Comparison of ENCODE assay signal across 8 cellular contexts in the genomic region with DNA sequence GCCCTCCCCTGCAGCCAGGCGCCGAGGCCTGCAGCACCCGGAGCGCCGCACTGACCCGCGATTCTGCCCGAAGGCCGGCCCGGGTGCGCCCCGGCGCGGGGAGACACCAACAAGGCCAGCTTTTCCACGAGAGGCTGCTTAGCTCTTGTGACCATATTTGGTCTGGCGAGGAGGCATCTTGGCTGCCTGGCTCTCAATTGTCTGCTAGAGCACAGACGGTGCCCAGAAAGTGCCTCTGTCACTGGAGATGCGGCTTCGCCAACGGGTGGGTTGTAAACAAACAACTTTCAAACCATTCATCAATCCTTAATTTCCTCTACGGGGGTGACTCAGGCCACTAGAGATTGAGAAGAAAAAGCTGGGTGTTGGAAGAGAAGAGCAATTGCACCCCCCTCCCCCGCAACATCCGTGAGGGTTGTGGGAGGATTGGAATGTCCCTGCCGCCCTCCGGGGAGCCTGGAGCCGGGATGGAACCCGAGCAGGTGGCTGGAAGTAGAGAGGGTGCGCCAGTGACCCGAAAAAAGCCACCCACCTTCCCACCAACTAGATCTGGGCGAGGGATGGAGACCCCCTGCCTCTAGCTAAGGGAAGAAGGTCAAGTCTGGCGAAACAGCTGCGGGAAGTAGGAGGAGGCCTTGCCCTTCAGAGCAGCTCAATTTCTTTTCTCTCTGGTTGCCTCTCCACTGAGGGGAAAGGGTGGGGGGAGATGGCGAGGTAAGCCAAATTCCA. TPM values are rescaled to one million over a fixed set of nuclear protein-coding genes. Genes with fewer than 3 reads are reported as not detected.
DNase-seq lines count a peak whose midpoint lies in the region; ATAC-seq, FAIRE-seq and TF ChIP-seq lines count a peak whose summit lies in the region.

No MANE protein-coding gene starts in this region.

- H3K4me3 Mint-ChIP-seq in activated T-helper 1 cell treated with anti-CD3 and anti-CD28 coated beads, Interleukin-12 subunit alpha, Interleukin-12 subunit beta, Interleukin-2, Interleukin-4 antibody, amounts not matched to agents 30 ng/mL and 10 ng/mL and 1 ng/mL, durations not matched to agents 14 hours and 24 hours and 36 hours: peak overlapping the region; percentile 84
- H3K4me3 Mint-ChIP-seq in natural killer cell: peak overlapping the region; percentile 80

- ATAC-seq in GM18517 (IDR thresholded peaks at IDR 0.05; ENCODE audit: unreplicated experiment) (peak; percentile 85), HG02938 (IDR thresholded peaks at IDR 0.05; ENCODE audit: unreplicated experiment) (peak; percentile 85), natural killer cell (peak; percentile 57 to 66 (median 63))

- DNase-seq in AG09319 (ENCODE audit: extremely low read depth, low read depth) (peak; percentile 67), NCI-H446 treated with DMSO at 0.1 percent for 48 hours (lab: John Stamatoyannopoulos, UW) (peak; percentile 72), fibroblast of the conjunctiva (ENCODE audit: low read depth) (peak; percentile 65), natural killer cell (no peak), urothelium cell line (ENCODE audit: low spot score) (peak; percentile 62)
- DNase-seq in activated T-helper 1 cell treated with anti-CD3 and anti-CD28 coated beads, Interleukin-12 subunit alpha, Interleukin-12 subunit beta, Interleukin-2, Interleukin-4 antibody, amounts not matched to agents 30 ng/mL and 10 ng/mL and 1 ng/mL, durations not matched to agents 14 hours and 24 hours and 36 hours (ENCODE audit: low spot score): peak; percentile 34

- H3K4me1 Mint-ChIP-seq in activated T-helper 1 cell treated with anti-CD3 and anti-CD28 coated beads, Interleukin-12 subunit alpha, Interleukin-12 subunit beta, Interleukin-2, Interleukin-4 antibody, amounts not matched to agents 30 ng/mL and 10 ng/mL and 1 ng/mL, durations not matched to agents 14 hours and 24 hours and 36 hours (ENCODE audit: low read depth): peaks cover 19% of the 10 kb centered on the region
- peaks cover 12 to 20% of the 10 kb centered on the region in 2 donors for H3K4me1 Mint-ChIP-seq in natural killer cell

- H3K9me3 Mint-ChIP-seq in activated T-helper 1 cell treated with anti-CD3 and anti-CD28 coated beads, Interleukin-12 subunit alpha, Interleukin-12 subunit beta, Interleukin-2, Interleukin-4 antibody, amounts not matched to agents 30 ng/mL and 10 ng/mL and 1 ng/mL, durations not matched to agents 14 hours and 24 hours and 36 hours: no peaks in the 10 kb centered on the region
- no peaks in the 10 kb centered on the region for H3K9me3 Mint-ChIP-seq in natural killer cell

- intact Hi-C loops in activated T-helper 1 cell treated with anti-CD3 and anti-CD28 coated beads, Interleukin-12 subunit alpha, Interleukin-12 subunit beta, Interleukin-2, Interleukin-4 antibody, amounts not matched to agents 30 ng/mL and 10 ng/mL and 1 ng/mL, durations not matched to agents 14 hours and 24 hours and 36 hours (cut with micrococcal nuclease): loop anchor here (2.0 to 5.0 kb wide), 3 partner anchors 59 to 154 kb away; a partner anchor contains a TSS
- intact Hi-C loops in natural killer cell (cut with micrococcal nuclease): no loop called here

- FAIRE-seq in urothelium cell line (lab: Jason Lieb, UNC): no peak

- H3K27ac Mint-ChIP-seq in activated T-helper 1 cell treated with anti-CD3 and anti-CD28 coated beads, Interleukin-12 subunit alpha, Interleukin-12 subunit beta, Interleukin-2, Interleukin-4 antibody, amounts not matched to agents 30 ng/mL and 10 ng/mL and 1 ng/mL, durations not matched to agents 14 hours and 24 hours and 36 hours: no peak overlapping the region
- no peak overlapping the region for H3K27ac Mint-ChIP-seq in natural killer cell

- TF ChIP-seq CTCF in AG09319 (IDR thresholded peaks at IDR 0.05; ENCODE audit: low read depth, low read length) (peak; percentile 23), natural killer cell (IDR thresholded peaks at IDR 0.05) (no peak)

- H3K36me3 Mint-ChIP-seq in activated T-helper 1 cell treated with anti-CD3 and anti-CD28 coated beads, Interleukin-12 subunit alpha, Interleukin-12 subunit beta, Interleukin-2, Interleukin-4 antibody, amounts not matched to agents 30 ng/mL and 10 ng/mL and 1 ng/mL, durations not matched to agents 14 hours and 24 hours and 36 hours (ENCODE audit: low read depth): no peaks in the 10 kb centered on the region
- no peaks in the 10 kb centered on the region for H3K36me3 Mint-ChIP-seq in natural killer cell

- H3K27me3 Mint-ChIP-seq in activated T-helper 1 cell treated with anti-CD3 and anti-CD28 coated beads, Interleukin-12 subunit alpha, Interleukin-12 subunit beta, Interleukin-2, Interleukin-4 antibody, amounts not matched to agents 30 ng/mL and 10 ng/mL and 1 ng/mL, durations not matched to agents 14 hours and 24 hours and 36 hours (ENCODE audit: insufficient read depth): peaks cover 50% of the 10 kb centered on the region
- peaks cover 39 to 61% of the 10 kb centered on the region in 2 donors for H3K27me3 Mint-ChIP-seq in natural killer cell (ENCODE audit: low read depth in 2 of 2)

RNA-seq across cellular contexts. Expression of a gene that starts 0.8 kb away (rescaled TPM):
- 0.57 and 0.81 TPM in 2 replicates for total RNA-seq in activated T-helper 1 cell treated with anti-CD3 and anti-CD28 coated beads, Interleukin-12 subunit alpha, Interleukin-12 subunit beta, Interleukin-2, Interleukin-4 antibody, amounts not matched to agents 30 ng/mL and 10 ng/mL and 1 ng/mL, durations not matched to agents 14 hours and 24 hours and 36 hours
- 1 to 10 TPM in 1 of 3 donors, under 1 TPM in 2; 0.72 to 1.1 (median 0.73) TPM for total RNA-seq in natural killer cell
